ENCODE assay signal across 8 cellular contexts in genomic region chr16:24730914-24731313, GRCh38. TPM values are rescaled to one million over a fixed set of nuclear protein-coding genes. Genes with fewer than 3 reads are reported as not detected.
DNase-seq lines count a peak whose midpoint lies in the region; ATAC-seq and TF ChIP-seq lines count a peak whose summit lies in the region.

No MANE protein-coding gene starts in this region.

- intact Hi-C loops in CD4-positive, alpha-beta T cell (cut with DNase I, micrococcal nuclease) = loop anchor here (2.0 to 5.0 kb wide), 2 partner anchors 16 to 36 kb away; no protein-coding TSS in a partner anchor

- peak overlapping the region; percentile 82 for H3K4me3 ChIP-seq in OCI-LY1 (ENCODE audit: low read depth, low read length, poor library complexity, severe bottlenecking)

- H2AFZ ChIP-seq in OCI-LY1 (ENCODE audit: low read length) = no peak overlapping the region

- H3K9ac ChIP-seq in OCI-LY1 (ENCODE audit: low read length) = peak overlapping the region; percentile 66

- no peak for DNase-seq in CD4-positive, alpha-beta T cell
- DNase-seq in effector memory CD8-positive, alpha-beta T cell = no peak
- no peak for DNase-seq in osteocyte (ENCODE audit: extremely low spot score, unreplicated experiment)
- DNase-seq in SHP77 treated with DMSO at 0.1 percent for 48 hours (lab: John Stamatoyannopoulos, UW) = no peak
- DNase-seq in NCI-H146 (lab: John Stamatoyannopoulos, UW) = no peak
- no peak for DNase-seq in NCI-H524 (lab: John Stamatoyannopoulos, UW)
- no peak for DNase-seq in SIG-M5 treated with dmso at 0.1 percent for 504 hours (lab: John Stamatoyannopoulos, UW; ENCODE audit: unreplicated experiment)

- peak overlapping the region; percentile 100 for H3K4me3 Mint-ChIP-seq in CD4-positive, alpha-beta T cell
- peak overlapping the region; percentile 99 to 100 for H3K4me3 Mint-ChIP-seq in effector memory CD8-positive, alpha-beta T cell
- H3K4me3 Mint-ChIP-seq in osteocyte (ENCODE audit: unreplicated experiment) = peak overlapping the region; percentile 98

- peaks cover 24% of the 10 kb centered on the region for H3K4me1 ChIP-seq in OCI-LY1 (ENCODE audit: insufficient read depth, low read length, severe bottlenecking)

- H3K36me3 Mint-ChIP-seq in CD4-positive, alpha-beta T cell (ENCODE audit: low read depth) = peaks cover 47% of the 10 kb centered on the region
- peaks cover 33% of the 10 kb centered on the region for H3K36me3 Mint-ChIP-seq in effector memory CD8-positive, alpha-beta T cell (ENCODE audit: insufficient read depth)
- peaks cover 18% of the 10 kb centered on the region for H3K36me3 Mint-ChIP-seq in osteocyte (ENCODE audit: unreplicated experiment)

- no peak overlapping the region for H3K27ac ChIP-seq in CD4-positive, alpha-beta T cell (ENCODE audit: low read depth, low read length)
- H3K27ac ChIP-seq in OCI-LY1 (ENCODE audit: low read depth, low read length, poor library complexity, severe bottlenecking) = no peak overlapping the region

- POLR2A ChIA-PET in CD4-positive, alpha-beta T cell (lab: Charles Lee) = interaction anchor here (0.6 to 1.8 kb wide), 11 partner anchors 8 to 376 kb away, joined by 3 to 11 read pairs (median 4); no protein-coding TSS in a partner anchor

- peak overlapping the region; percentile 99 for H3K27ac Mint-ChIP-seq in CD4-positive, alpha-beta T cell
- H3K27ac Mint-ChIP-seq in effector memory CD8-positive, alpha-beta T cell = peak overlapping the region; percentile 98
- H3K27ac Mint-ChIP-seq in osteocyte (ENCODE audit: unreplicated experiment) = peak overlapping the region; percentile 79

- H3K9me2 ChIP-seq in OCI-LY1 (ENCODE audit: low read depth, low read length) = no peaks in the 10 kb centered on the region

- peaks cover 65% of the 10 kb centered on the region for H3K4me1 Mint-ChIP-seq in CD4-positive, alpha-beta T cell (ENCODE audit: low read depth)
- peaks cover 32 to 51% of the 10 kb centered on the region in 2 donors for H3K4me1 Mint-ChIP-seq in effector memory CD8-positive, alpha-beta T cell (ENCODE audit: low read depth in 2 of 2)
- H3K4me1 Mint-ChIP-seq in osteocyte (ENCODE audit: unreplicated experiment) = peaks cover 43% of the 10 kb centered on the region

- no peaks in the 10 kb centered on the region for H3K9me3 ChIP-seq in CD4-positive, alpha-beta T cell (ENCODE audit: control insufficient read depth, low read length)
- H3K9me3 ChIP-seq in OCI-LY1 (ENCODE audit: low read length) = no peaks in the 10 kb centered on the region

- peaks cover 63% of the 10 kb centered on the region for H3K79me2 ChIP-seq in OCI-LY1 (ENCODE audit: insufficient read depth, low read length)

- H4K20me1 ChIP-seq in OCI-LY1 (ENCODE audit: insufficient read depth, low read length) = no peaks in the 10 kb centered on the region

- H3F3A ChIP-seq in OCI-LY1 (ENCODE audit: insufficient read depth, low read length) = no peaks in the 10 kb centered on the region

- peaks cover 4% of the 10 kb centered on the region for H3K27me3 Mint-ChIP-seq in CD4-positive, alpha-beta T cell
- no peaks in the 10 kb centered on the region for H3K27me3 Mint-ChIP-seq in effector memory CD8-positive, alpha-beta T cell
- no peaks in the 10 kb centered on the region for H3K27me3 Mint-ChIP-seq in osteocyte (ENCODE audit: unreplicated experiment)

- CTCF ChIA-PET in CD4-positive, alpha-beta T cell (lab: Charles Lee) = interaction anchor here (0.7 to 1.7 kb wide), 3 partner anchors 10 to 223 kb away, joined by 5 read pairs; no protein-coding TSS in a partner anchor

- no peak for TF ChIP-seq CTCF in CD4-positive, alpha-beta T cell (IDR thresholded peaks at IDR 0.05)
- no peak for TF ChIP-seq CTCF in OCI-LY1 (IDR thresholded peaks at IDR 0.05; ENCODE audit: low read length)
- TF ChIP-seq CTCF in osteocyte (IDR thresholded peaks at IDR 0.05) = no peak

- H3K27me3 ChIP-seq in CD4-positive, alpha-beta T cell (ENCODE audit: control insufficient read depth, insufficient read depth, low read length) = no peaks in the 10 kb centered on the region
- H3K27me3 ChIP-seq in OCI-LY1 (ENCODE audit: insufficient read depth, low read length) = no peaks in the 10 kb centered on the region

- H3K4me2 ChIP-seq in OCI-LY1 (ENCODE audit: low read length) = peak overlapping the region; percentile 79

- peaks cover 38% of the 10 kb centered on the region for H3K36me3 ChIP-seq in OCI-LY1 (ENCODE audit: insufficient read depth, low read length)

- no peaks in the 10 kb centered on the region for H3K9me3 Mint-ChIP-seq in CD4-positive, alpha-beta T cell
- no peaks in the 10 kb centered on the region for H3K9me3 Mint-ChIP-seq in effector memory CD8-positive, alpha-beta T cell
- no peaks in the 10 kb centered on the region for H3K9me3 Mint-ChIP-seq in osteocyte (ENCODE audit: unreplicated experiment)

- ATAC-seq in CD4-positive, alpha-beta T cell (ENCODE audit: poor library complexity) = no peak
- ATAC-seq in effector memory CD8-positive, alpha-beta T cell (replicated peaks) = no peak

RNA-seq across cellular contexts. Expression of gene TNRC6A, which starts 1.5 kb away (rescaled TPM):
- 10 to 100 TPM; 70.4 to 74.6 TPM for total RNA-seq in CD4-positive, alpha-beta T cell
- 64.5 and 68.0 TPM in 2 replicates for total RNA-seq in osteocyte
